Comparison of ENCODE assay signal across 18 cellular contexts in the genomic region with DNA sequence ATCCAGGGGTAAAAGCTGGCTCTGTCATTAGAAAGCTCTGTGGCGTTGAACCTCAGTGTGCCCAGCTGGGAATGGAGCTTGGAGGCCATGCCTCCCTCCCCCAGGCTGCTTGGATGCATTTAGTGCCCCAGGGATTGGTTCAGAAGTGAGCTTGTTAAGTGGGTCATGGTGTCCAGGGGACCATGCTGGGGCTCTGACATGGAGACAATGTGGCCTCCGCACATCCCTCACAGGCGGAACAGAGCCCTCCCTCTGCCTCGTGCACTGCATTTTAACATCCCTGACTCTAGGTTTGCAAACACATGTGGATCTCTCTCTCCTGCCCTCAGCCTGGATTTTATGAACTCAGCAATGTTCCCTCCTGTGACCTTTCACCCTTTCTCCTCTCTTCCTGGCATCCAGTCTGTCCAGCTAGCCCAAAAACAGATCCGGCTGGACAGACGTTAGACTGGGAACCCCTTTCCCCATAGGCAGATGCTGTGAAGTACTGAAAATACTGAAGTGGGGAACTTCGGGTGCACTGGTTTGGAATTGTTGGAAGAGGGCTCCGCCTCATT.
DNase-seq lines count a peak whose midpoint lies in the region; ATAC-seq, FAIRE-seq and TF ChIP-seq lines count a peak whose summit lies in the region.
"Had no signal": no experiment of that assay in that cellular context is flagged by ENCODE, and none has a peak within 500 bp of the region (broad histone marks: within the 10 kb centered on the region; RNA-seq: fewer than 3 reads in every experiment).

No MANE protein-coding gene starts in this region.

- DNase-seq in right lobe of liver (no peak), HepG2 (ENCODE audit: low spot score) (no peak), left lobe of liver (ENCODE audit: low spot score) (no peak), neural progenitor cell (ENCODE audit: low spot score) (no peak), frontal cortex (ENCODE audit: low spot score in 2 of 2) (no peak), GM13977 (ENCODE audit: low spot score) (no peak), SW 1271 (lab: John Stamatoyannopoulos, UW) (no peak)
- DNase-seq: 8988T; BE2C; CD4-positive, CD25-positive, alpha-beta regulatory T cell; CD8-positive, alpha-beta memory T cell; COR-L47; DMS 273 treated with DMSO at 0.1 percent for 48 hours; DMS53; GDM1; GM23248 had no signal

- H3F3A ChIP-seq in neural progenitor cell (ENCODE audit: low read depth), result no peaks in the 10 kb centered on the region

- BruUV-seq in HepG2 (replicated peaks; lab: Mats Ljungman, UMichigan), result no TSS peak

- peaks cover 42% of the 10 kb centered on the region for H3K4me1 Mint-ChIP-seq in neural progenitor cell
- H3K4me1 Mint-ChIP-seq: CD4-positive, CD25-positive, alpha-beta regulatory T cell; CD8-positive, alpha-beta memory T cell had no signal

- FAIRE-seq in HepG2 (lab: Jason Lieb, UNC), result no peak
- FAIRE-seq in frontal cortex (lab: Jason Lieb, UNC), result no peak
- FAIRE-seq: GM19239 had no signal

- H3K36me3 Mint-ChIP-seq in neural progenitor cell, result peaks cover 3% of the 10 kb centered on the region
- H3K36me3 Mint-ChIP-seq: CD4-positive, CD25-positive, alpha-beta regulatory T cell; CD8-positive, alpha-beta memory T cell had no signal

- TF ChIP-seq CTCF in right lobe of liver (IDR thresholded peaks at IDR 0.05) (no peak), HepG2 (CRISPR knock-in tag; IDR thresholded peaks at IDR 0.05) (no peak), neural progenitor cell (IDR thresholded peaks at IDR 0.05) (no peak), GM13977 (IDR thresholded peaks at IDR 0.05; ENCODE audit: extremely low read depth, insufficient read depth, missing control alignments) (no peak)

- H3K79me2 ChIP-seq in HepG2 (ENCODE audit: insufficient read depth, low read length) (no peaks in the 10 kb centered on the region), neural progenitor cell (ENCODE audit: low read depth) (no peaks in the 10 kb centered on the region)

- peak overlapping the region; percentile 33 for H3K4me3 Mint-ChIP-seq in neural progenitor cell
- H3K4me3 Mint-ChIP-seq: CD4-positive, CD25-positive, alpha-beta regulatory T cell; CD8-positive, alpha-beta memory T cell had no signal

- H3K27ac Mint-ChIP-seq in neural progenitor cell, result no peak overlapping the region
- H3K27ac Mint-ChIP-seq: CD4-positive, CD25-positive, alpha-beta regulatory T cell; CD8-positive, alpha-beta memory T cell had no signal

- in situ Hi-C loops in HepG2 (cut with HindIII; ENCODE audit: extremely low pct_ligation_motif_present, low pct_unique_long_range_greater_than_20kb), result no loop called here
- in situ Hi-C loops in GM13977 (cut with MboI; ENCODE audit: low pct_unique_long_range_greater_than_20kb, low sequenced_read_pairs, unreplicated experiment), result no loop called here

- intact Hi-C loops in right lobe of liver (cut with DNase I) (no loop called here), HepG2 (cut with micrococcal nuclease; ENCODE audit: unreplicated experiment) (loop anchor here (5.0 kb wide), 1 partner anchor 563 kb away; no protein-coding TSS in a partner anchor)

- H3K4me3 ChIP-seq in right lobe of liver (no peak overlapping the region), HepG2 (replicated peaks in 1 of 3; ENCODE audit: insufficient read depth in 1 of 3, low read depth in 2 of 3, low read length in 3 of 3) (no peak overlapping the region), neural progenitor cell (no peak overlapping the region)
- H3K4me3 ChIP-seq: GM23248, HAP-1 had no signal

- no peak overlapping the region for H2AFZ ChIP-seq in HepG2 (ENCODE audit: low read length)
- no peak overlapping the region for H2AFZ ChIP-seq in neural progenitor cell (replicated peaks)
- H2AFZ ChIP-seq: GM23248 had no signal

- no peak for TF ChIP-seq EP300 in HepG2 (IDR thresholded peaks at IDR 0.05; ENCODE audit: low read depth in 2 of 2, low read length in 2 of 2)
- no peak for TF ChIP-seq EP300 in HepG2 (CRISPR knock-in tag; IDR thresholded peaks at IDR 0.05; ENCODE audit: borderline replicate concordance)

- H3K27ac ChIP-seq in right lobe of liver, result no peak overlapping the region
- H3K27ac ChIP-seq in HepG2 (ENCODE audit: extremely low read length, insufficient read depth, low read length), result no peak overlapping the region
- H3K27ac ChIP-seq in neural progenitor cell, result no peak overlapping the region
- H3K27ac ChIP-seq: GM23248 had no signal

- 56% methylated on average over 7 of the region's 8 CpGs for WGBS in right lobe of liver (ENCODE audit: insufficient coverage, low coverage, low lambda C conversion rate, missing lambda C conversion rate)
- 6% methylated on average over 5 of the region's 8 CpGs for WGBS in HepG2 (ENCODE audit: low lambda C conversion rate)

- H3K9ac ChIP-seq in HepG2 (ENCODE audit: insufficient read depth, low read depth, low read length) (no peak overlapping the region), neural progenitor cell (no peak overlapping the region)
- H3K9ac ChIP-seq: GM23248 had no signal

- POLR2A ChIA-PET in HepG2 (lab: Yijun Ruan, JAX), result no interaction called here

- H3K36me3 ChIP-seq in right lobe of liver (no peaks in the 10 kb centered on the region), HepG2 (replicated peaks in 1 of 2; ENCODE audit: control insufficient read depth in 1 of 2, insufficient read depth in 2 of 2, low read length in 2 of 2) (no peaks in the 10 kb centered on the region), neural progenitor cell (no peaks in the 10 kb centered on the region)
- H3K36me3 ChIP-seq: BE2C, HAP-1 had no signal

- no peak for TF ChIP-seq RAD21 in HepG2 (CRISPR knock-in tag; IDR thresholded peaks at IDR 0.05)

- H3K4me1 ChIP-seq in right lobe of liver, result peaks cover 0 to 5% (median 0%) of the 10 kb centered on the region in 4 donors
- H3K4me1 ChIP-seq in HepG2 (ENCODE audit: insufficient read depth, low read length), result no peaks in the 10 kb centered on the region
- peaks cover 13% of the 10 kb centered on the region for H3K4me1 ChIP-seq in neural progenitor cell
- H3K4me1 ChIP-seq: BE2C, HAP-1 had no signal

- H3K4me2 ChIP-seq in HepG2 (ENCODE audit: low read depth, low read length) (no peak overlapping the region), neural progenitor cell (no peak overlapping the region)

- ATAC-seq in right lobe of liver, result peak; percentile 27 to 67 (median 38)
- no peak for ATAC-seq in HepG2
- ATAC-seq in left lobe of liver, result peak; percentile 54

- H3K9me3 ChIP-seq in right lobe of liver, result no peaks in the 10 kb centered on the region
- no peaks in the 10 kb centered on the region for H3K9me3 ChIP-seq in HepG2 (ENCODE audit: low read length)
- H3K9me3 ChIP-seq in neural progenitor cell (ENCODE audit: low read depth), result no peaks in the 10 kb centered on the region
- H3K9me3 ChIP-seq: BE2C, HAP-1 had no signal

- no peaks in the 10 kb centered on the region for H4K20me1 ChIP-seq in HepG2 (ENCODE audit: insufficient read depth, low read length)
- peaks cover 24% of the 10 kb centered on the region for H4K20me1 ChIP-seq in neural progenitor cell (ENCODE audit: low read depth)

- H3K27me3 ChIP-seq in right lobe of liver (no peaks in the 10 kb centered on the region), HepG2 (ENCODE audit: control insufficient read depth in 1 of 2, insufficient read depth in 2 of 2, low read length in 2 of 2) (peaks cover 7 to 87% of the 10 kb centered on the region in 2 experiments), neural progenitor cell (no peaks in the 10 kb centered on the region)
- H3K27me3 ChIP-seq: BE2C had no signal

- H3K9me3 Mint-ChIP-seq in neural progenitor cell, result peaks cover 8% of the 10 kb centered on the region
- H3K9me3 Mint-ChIP-seq: CD4-positive, CD25-positive, alpha-beta regulatory T cell had no signal

- H3K27me3 Mint-ChIP-seq in neural progenitor cell (ENCODE audit: insufficient read depth, low read depth), result peaks cover 8% of the 10 kb centered on the region

- TF ChIP-seq POLR2A in right lobe of liver (IDR thresholded peaks at IDR 0.05) (no peak), HepG2 (IDR thresholded peaks at IDR 0.05; ENCODE audit: insufficient read depth in 1 of 2, low read depth in 2 of 2, low read length in 2 of 2) (no peak)

- CTCF ChIA-PET in HepG2 (lab: Yijun Ruan, JAX; ENCODE audit: low intra/inter-chr PET ratio, low total read pairs), result no interaction called here

TF ChIP-seq in HepG2, 621 proteins besides CTCF, POLR2A, EP300 and RAD21 (continues in another document):
- TF ChIP-seq, protein P1, sequence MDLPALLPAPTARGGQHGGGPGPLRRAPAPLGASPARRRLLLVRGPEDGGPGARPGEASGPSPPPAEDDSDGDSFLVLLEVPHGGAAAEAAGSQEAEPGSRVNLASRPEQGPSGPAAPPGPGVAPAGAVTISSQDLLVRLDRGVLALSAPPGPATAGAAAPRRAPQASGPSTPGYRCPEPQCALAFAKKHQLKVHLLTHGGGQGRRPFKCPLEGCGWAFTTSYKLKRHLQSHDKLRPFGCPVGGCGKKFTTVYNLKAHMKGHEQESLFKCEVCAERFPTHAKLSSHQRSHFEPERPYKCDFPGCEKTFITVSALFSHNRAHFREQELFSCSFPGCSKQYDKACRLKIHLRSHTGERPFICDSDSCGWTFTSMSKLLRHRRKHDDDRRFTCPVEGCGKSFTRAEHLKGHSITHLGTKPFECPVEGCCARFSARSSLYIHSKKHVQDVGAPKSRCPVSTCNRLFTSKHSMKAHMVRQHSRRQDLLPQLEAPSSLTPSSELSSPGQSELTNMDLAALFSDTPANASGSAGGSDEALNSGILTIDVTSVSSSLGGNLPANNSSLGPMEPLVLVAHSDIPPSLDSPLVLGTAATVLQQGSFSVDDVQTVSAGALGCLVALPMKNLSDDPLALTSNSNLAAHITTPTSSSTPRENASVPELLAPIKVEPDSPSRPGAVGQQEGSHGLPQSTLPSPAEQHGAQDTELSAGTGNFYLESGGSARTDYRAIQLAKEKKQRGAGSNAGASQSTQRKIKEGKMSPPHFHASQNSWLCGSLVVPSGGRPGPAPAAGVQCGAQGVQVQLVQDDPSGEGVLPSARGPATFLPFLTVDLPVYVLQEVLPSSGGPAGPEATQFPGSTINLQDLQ (CRISPR knock-in tag; IDR thresholded peaks at IDR 0.05), result no peak
- TF ChIP-seq ZNF138 (CRISPR knock-in tag; IDR thresholded peaks at IDR 0.05; ENCODE audit: low read depth) (no peak), RFX3 (CRISPR knock-in tag; IDR thresholded peaks at IDR 0.05) (no peak), SPEN (CRISPR knock-in tag; IDR thresholded peaks at IDR 0.05; ENCODE audit: low read depth) (no peak)
